In the genomic region with DNA sequence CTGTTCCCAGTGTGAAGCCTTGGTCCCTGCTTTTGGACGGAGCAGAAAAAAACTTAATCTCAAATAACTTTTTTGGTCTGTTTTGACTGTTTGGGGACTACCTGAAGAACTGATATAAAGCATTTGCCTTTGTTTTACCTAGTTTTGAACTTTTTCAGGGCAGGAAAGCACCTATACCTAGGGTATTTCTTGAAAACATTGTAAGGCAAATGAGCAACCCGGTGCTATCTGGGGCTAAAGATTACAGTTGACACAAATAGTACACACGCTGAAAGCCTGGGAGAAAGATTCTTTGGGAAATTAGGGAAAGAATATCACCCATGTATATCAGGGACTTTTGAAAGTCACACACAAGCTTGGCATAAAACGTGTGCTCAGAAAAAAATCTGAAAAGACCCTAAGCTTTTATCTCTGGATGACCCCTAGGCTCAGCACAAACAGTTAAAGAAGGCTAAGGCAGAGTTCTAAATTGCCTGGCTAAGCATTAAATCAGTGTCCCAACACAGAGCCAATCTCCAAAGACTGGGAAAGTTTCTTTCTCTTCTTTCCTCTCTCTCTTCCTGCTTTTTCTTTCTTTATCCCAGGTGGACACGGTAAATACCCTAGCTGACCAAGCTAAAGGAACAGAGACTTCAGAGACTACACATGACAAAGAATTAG, we compare ENCODE assay signal across 26 cellular contexts.
DNase-seq lines count a peak whose midpoint lies in the region; ATAC-seq and TF ChIP-seq lines count a peak whose summit lies in the region.
"Had no signal": no experiment of that assay in that cellular context is flagged by ENCODE, and none has a peak within 500 bp of the region (broad histone marks: within the 10 kb centered on the region; RNA-seq: fewer than 3 reads in every experiment).

No MANE protein-coding gene starts in this region.

- peak overlapping the region; percentile 33; the same call in 1 of the 2 replicates for H3K27ac ChIP-seq in GM23338 (ENCODE audit: low read depth)
- peak overlapping the region; percentile 66 for H3K27ac ChIP-seq in HUES64 (ENCODE audit: low read depth, low read length)
- H3K27ac ChIP-seq: C4-2B, GM23248 had no signal

- no peak for TF ChIP-seq CTCF in GM23338 (conservative IDR thresholded peaks at IDR 0.05; ENCODE audit: low read depth in 2 of 2)

- peak overlapping the region; percentile 65 for H2AFZ ChIP-seq in GM23338
- H2AFZ ChIP-seq: GM23248 had no signal

- H3K4me3 ChIP-seq in GM23338 (no peak overlapping the region), HUES64 (ENCODE audit: low read length) (no peak overlapping the region), iPS-15b (ENCODE audit: low read depth, low read length) (no peak overlapping the region)
- H3K4me3 ChIP-seq: GM23248 had no signal

- H3K4me3 Mint-ChIP-seq in GM23338: no peak overlapping the region
- H3K4me3 Mint-ChIP-seq: B cell; CD8-positive, alpha-beta T cell; T-helper 17 cell had no signal

- H3K27me3 ChIP-seq in GM23338 (ENCODE audit: insufficient read depth): no peaks in the 10 kb centered on the region
- no peaks in the 10 kb centered on the region for H3K27me3 ChIP-seq in HUES64 (ENCODE audit: insufficient read depth, low read length)
- no peaks in the 10 kb centered on the region for H3K27me3 ChIP-seq in iPS-15b (ENCODE audit: control insufficient read depth, insufficient read depth, low read length)

- peaks cover 6% of the 10 kb centered on the region; the same call in 1 of the 3 replicates for H3K36me3 Mint-ChIP-seq in GM23338 (ENCODE audit: low read depth)
- H3K36me3 Mint-ChIP-seq: CD8-positive, alpha-beta T cell had no signal

- H3K27me3 Mint-ChIP-seq in GM23338 (ENCODE audit: insufficient read depth, low read depth, poor library complexity): peaks cover 2% of the 10 kb centered on the region
- H3K27me3 Mint-ChIP-seq: B cell had no signal

- H3K9me3 ChIP-seq in HUES64 (ENCODE audit: insufficient read depth, low read depth, low read length) (no peaks in the 10 kb centered on the region), iPS-15b (ENCODE audit: control insufficient read depth, insufficient read depth, low read length) (no peaks in the 10 kb centered on the region)

- 27% methylated on average over 5 of the region's 5 CpGs for WGBS in HUES64

- H3K36me3 ChIP-seq in GM23338 (ENCODE audit: insufficient read depth): no peaks in the 10 kb centered on the region
- H3K36me3 ChIP-seq in HUES64 (ENCODE audit: insufficient read depth, low read length): no peaks in the 10 kb centered on the region
- H3K36me3 ChIP-seq in iPS-15b (ENCODE audit: control insufficient read depth, insufficient read depth, low read length): no peaks in the 10 kb centered on the region

- H3K27ac Mint-ChIP-seq in GM23338: peak overlapping the region; percentile 91
- H3K27ac Mint-ChIP-seq: B cell; CD8-positive, alpha-beta T cell; T-helper 17 cell had no signal

- H3K4me1 Mint-ChIP-seq in GM23338: peaks cover 33% of the 10 kb centered on the region
- H3K4me1 Mint-ChIP-seq: B cell, T-helper 17 cell had no signal

- H3K4me1 ChIP-seq in GM23338 (ENCODE audit: insufficient read depth): peaks cover 41% of the 10 kb centered on the region
- peaks cover 37% of the 10 kb centered on the region for H3K4me1 ChIP-seq in HUES64 (ENCODE audit: insufficient read depth, low read length)
- peaks cover 18% of the 10 kb centered on the region for H3K4me1 ChIP-seq in iPS-15b (ENCODE audit: control insufficient read depth, insufficient read depth, low read length)
- H3K4me1 ChIP-seq: Caco-2 had no signal

- H3F3A ChIP-seq in GM23338 (replicated peaks; ENCODE audit: low read depth): no peaks in the 10 kb centered on the region

- DNase-seq in GM23338 (ENCODE audit: low spot score) (no peak), GM03348 (ENCODE audit: low spot score) (no peak), ureter (ENCODE audit: low spot score) (no peak)
- DNase-seq: Caco-2; CD8-positive, alpha-beta T cell; GM23248; HCEC 1CT; IMR-90; KG1; NCI-H1048; NCI-H1417; NCI-H1694 treated with DMSO at 0.1 percent for 48 hours; NCI-H2081; NCI-H226; NCI-H510A; NCI-H69; RPMI8226; SHP77; SW 1271; T-helper 17 cell had no signal

- no peaks in the 10 kb centered on the region for H3K9me2 ChIP-seq in GM23338 (ENCODE audit: insufficient read depth)

- no peaks in the 10 kb centered on the region for H3K79me2 ChIP-seq in GM23338 (replicated peaks; ENCODE audit: insufficient read depth)

- H4K20me1 ChIP-seq in GM23338 (replicated peaks; ENCODE audit: insufficient read depth): no peaks in the 10 kb centered on the region

- peak overlapping the region; percentile 52 for H3K4me2 ChIP-seq in GM23338

- peak; percentile 72 for ATAC-seq in GM23338
- ATAC-seq in GM21390 (IDR thresholded peaks at IDR 0.05; ENCODE audit: unreplicated experiment): no peak
- ATAC-seq in HG02678 (IDR thresholded peaks at IDR 0.05; ENCODE audit: unreplicated experiment): no peak
- ATAC-seq: CD8-positive, alpha-beta T cell; T-helper 17 cell had no signal

- H3K9ac ChIP-seq in HUES64 (ENCODE audit: low read depth, low read length) (peak overlapping the region; percentile 3; the same call in 1 of the 2 replicates), iPS-15b (ENCODE audit: low read depth, low read length) (peak overlapping the region; percentile 1)
- H3K9ac ChIP-seq: GM23248 had no signal

- H3K9me3 Mint-ChIP-seq in GM23338: no peaks in the 10 kb centered on the region; the same call in 2 of the 3 replicates

TF ChIP-seq in GM23338, 12 proteins besides CTCF, POLR2A, EP300 and RAD21 (continues in another document):
- TF ChIP-seq STAT1 (IDR thresholded peaks at IDR 0.05; ENCODE audit: unreplicated experiment): no peak
- TF ChIP-seq ZNF331 (CRISPR knock-in tag; IDR thresholded peaks at IDR 0.05; ENCODE audit: low read depth): no peak
- no peak for TF ChIP-seq ZNF114 (CRISPR knock-in tag; IDR thresholded peaks at IDR 0.05)
- no peak for TF ChIP-seq EZH2phosphoT487 (IDR thresholded peaks at IDR 0.05; ENCODE audit: unreplicated experiment)
- TF ChIP-seq, protein P1, sequence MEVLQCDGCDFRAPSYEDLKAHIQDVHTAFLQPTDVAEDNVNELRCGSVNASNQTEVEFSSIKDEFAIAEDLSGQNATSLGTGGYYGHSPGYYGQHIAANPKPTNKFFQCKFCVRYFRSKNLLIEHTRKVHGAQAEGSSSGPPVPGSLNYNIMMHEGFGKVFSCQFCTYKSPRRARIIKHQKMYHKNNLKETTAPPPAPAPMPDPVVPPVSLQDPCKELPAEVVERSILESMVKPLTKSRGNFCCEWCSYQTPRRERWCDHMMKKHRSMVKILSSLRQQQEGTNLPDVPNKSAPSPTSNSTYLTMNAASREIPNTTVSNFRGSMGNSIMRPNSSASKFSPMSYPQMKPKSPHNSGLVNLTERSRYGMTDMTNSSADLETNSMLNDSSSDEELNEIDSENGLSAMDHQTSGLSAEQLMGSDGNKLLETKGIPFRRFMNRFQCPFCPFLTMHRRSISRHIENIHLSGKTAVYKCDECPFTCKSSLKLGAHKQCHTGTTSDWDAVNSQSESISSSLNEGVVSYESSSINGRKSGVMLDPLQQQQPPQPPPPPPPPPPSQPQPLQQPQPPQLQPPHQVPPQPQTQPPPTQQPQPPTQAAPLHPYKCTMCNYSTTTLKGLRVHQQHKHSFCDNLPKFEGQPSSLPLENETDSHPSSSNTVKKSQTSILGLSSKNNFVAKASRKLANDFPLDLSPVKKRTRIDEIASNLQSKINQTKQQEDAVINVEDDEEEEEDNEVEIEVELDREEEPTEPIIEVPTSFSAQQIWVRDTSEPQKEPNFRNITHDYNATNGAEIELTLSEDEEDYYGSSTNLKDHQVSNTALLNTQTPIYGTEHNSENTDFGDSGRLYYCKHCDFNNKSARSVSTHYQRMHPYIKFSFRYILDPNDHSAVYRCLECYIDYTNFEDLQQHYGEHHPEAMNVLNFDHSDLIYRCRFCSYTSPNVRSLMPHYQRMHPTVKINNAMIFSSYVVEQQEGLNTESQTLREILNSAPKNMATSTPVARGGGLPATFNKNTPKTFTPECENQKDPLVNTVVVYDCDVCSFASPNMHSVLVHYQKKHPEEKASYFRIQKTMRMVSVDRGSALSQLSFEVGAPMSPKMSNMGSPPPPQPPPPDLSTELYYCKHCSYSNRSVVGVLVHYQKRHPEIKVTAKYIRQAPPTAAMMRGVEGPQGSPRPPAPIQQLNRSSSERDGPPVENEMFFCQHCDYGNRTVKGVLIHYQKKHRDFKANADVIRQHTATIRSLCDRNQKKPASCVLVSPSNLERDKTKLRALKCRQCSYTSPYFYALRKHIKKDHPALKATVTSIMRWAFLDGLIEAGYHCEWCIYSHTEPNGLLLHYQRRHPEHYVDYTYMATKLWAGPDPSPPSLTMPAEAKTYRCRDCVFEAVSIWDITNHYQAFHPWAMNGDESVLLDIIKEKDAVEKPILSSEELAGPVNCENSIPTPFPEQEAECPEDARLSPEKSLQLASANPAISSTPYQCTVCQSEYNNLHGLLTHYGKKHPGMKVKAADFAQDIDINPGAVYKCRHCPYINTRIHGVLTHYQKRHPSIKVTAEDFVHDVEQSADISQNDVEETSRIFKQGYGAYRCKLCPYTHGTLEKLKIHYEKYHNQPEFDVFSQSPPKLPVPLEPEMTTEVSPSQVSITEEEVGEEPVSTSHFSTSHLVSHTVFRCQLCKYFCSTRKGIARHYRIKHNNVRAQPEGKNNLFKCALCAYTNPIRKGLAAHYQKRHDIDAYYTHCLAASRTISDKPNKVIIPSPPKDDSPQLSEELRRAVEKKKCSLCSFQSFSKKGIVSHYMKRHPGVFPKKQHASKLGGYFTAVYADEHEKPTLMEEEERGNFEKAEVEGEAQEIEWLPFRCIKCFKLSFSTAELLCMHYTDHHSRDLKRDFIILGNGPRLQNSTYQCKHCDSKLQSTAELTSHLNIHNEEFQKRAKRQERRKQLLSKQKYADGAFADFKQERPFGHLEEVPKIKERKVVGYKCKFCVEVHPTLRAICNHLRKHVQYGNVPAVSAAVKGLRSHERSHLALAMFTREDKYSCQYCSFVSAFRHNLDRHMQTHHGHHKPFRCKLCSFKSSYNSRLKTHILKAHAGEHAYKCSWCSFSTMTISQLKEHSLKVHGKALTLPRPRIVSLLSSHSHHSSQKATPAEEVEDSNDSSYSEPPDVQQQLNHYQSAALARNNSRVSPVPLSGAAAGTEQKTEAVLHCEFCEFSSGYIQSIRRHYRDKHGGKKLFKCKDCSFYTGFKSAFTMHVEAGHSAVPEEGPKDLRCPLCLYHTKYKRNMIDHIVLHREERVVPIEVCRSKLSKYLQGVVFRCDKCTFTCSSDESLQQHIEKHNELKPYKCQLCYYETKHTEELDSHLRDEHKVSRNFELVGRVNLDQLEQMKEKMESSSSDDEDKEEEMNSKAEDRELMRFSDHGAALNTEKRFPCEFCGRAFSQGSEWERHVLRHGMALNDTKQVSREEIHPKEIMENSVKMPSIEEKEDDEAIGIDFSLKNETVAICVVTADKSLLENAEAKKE (CRISPR knock-in tag; IDR thresholded peaks at IDR 0.05): no peak
- no peak for TF ChIP-seq CREB1 (CRISPR knock-in tag; IDR thresholded peaks at IDR 0.05; ENCODE audit: low read depth)
- TF ChIP-seq EZH2 (IDR thresholded peaks at IDR 0.05; ENCODE audit: low read depth, unreplicated experiment): no peak
- no peak for TF ChIP-seq JUNB (IDR thresholded peaks at IDR 0.05; ENCODE audit: unreplicated experiment)
